In genomic region chr12:50070314-50071060, GRCh38 we compare ENCODE assay signal across 1 cellular context.
TF ChIP-seq lines count a peak whose summit lies in the region.

No MANE protein-coding gene starts in this region.

TF ChIP-seq in IMR-90, 13 proteins besides CTCF, POLR2A, EP300 and RAD21:
- no peak for TF ChIP-seq MAFK (IDR thresholded peaks at IDR 0.05; ENCODE audit: low read depth, low read length)
- TF ChIP-seq SMC3 (IDR thresholded peaks at IDR 0.05; ENCODE audit: low read depth, low read length): peak; percentile 90
- peak; percentile 63; the same call in 1 of the 2 replicates for TF ChIP-seq MAZ (IDR thresholded peaks at IDR 0.05; ENCODE audit: borderline replicate concordance, low read depth, low read length)
